ENCODE assay signal across 14 cellular contexts in genomic region chr6:3326179-3326971, GRCh38.
"Had no signal": no experiment of that assay in that cellular context is flagged by ENCODE, and none has a peak within 500 bp of the region (broad histone marks: within the 10 kb centered on the region; RNA-seq: fewer than 3 reads in every experiment).

No MANE protein-coding gene starts in this region.

- H3K4me3 ChIP-seq: body of pancreas, hepatocyte, left ventricle myocardium inferior, psoas muscle, tibial artery, vagina had no signal

- DNase-seq: activated CD4-positive, alpha-beta memory T cell treated with anti-CD3 and anti-CD28 coated beads, Interleukin-2, amount 10 ng/mL, durations not matched to agents 7 days and 5 days; activated CD4-positive, alpha-beta T cell treated with anti-CD3 and anti-CD28 coated beads for 4 hours; activated effector memory CD4-positive, alpha-beta T cell treated with Interleukin-2 at 50 U/mL for 16 hours; activated T-cell treated with anti-CD3 and anti-CD28 coated beads, Interleukin-2, amount 50 U/mL, for 4 hours; body of pancreas; effector memory CD4-positive, alpha-beta T cell; left ventricle myocardium inferior; psoas muscle; stimulated activated CD4-positive, alpha-beta T cell treated with anti-CD3 and anti-CD28 coated beads, Interleukin-2, amount 100 ng/mL, for 48 hours; stimulated activated naive B cell treated with anti-CD40 and anti-IgM and Interleukin-4, amounts not matched to agents 10 μg/mL and 1 μg/mL and 100 μg/mL, for 72 hours; T-helper 2 cell; tibial artery had no signal

- ATAC-seq: activated T-cell treated with anti-CD3 and anti-CD28 coated beads, Interleukin-2, amount 50 U/mL, for 4 hours; body of pancreas; psoas muscle; stimulated activated naive B cell treated with anti-CD40 and anti-IgM and Interleukin-4, amounts not matched to agents 10 μg/mL and 1 μg/mL and 100 μg/mL, for 72 hours had no signal

- H3K9me3 ChIP-seq: body of pancreas, left ventricle myocardium inferior, psoas muscle, tibial artery, vagina had no signal

- H3K27ac ChIP-seq: hepatocyte, left ventricle myocardium inferior, psoas muscle, tibial artery had no signal

- H3K36me3 ChIP-seq: left ventricle myocardium inferior, vagina had no signal

- H3K27me3 ChIP-seq: body of pancreas, hepatocyte, tibial artery, vagina had no signal

- H3K4me2 ChIP-seq: hepatocyte had no signal

- H2AFZ ChIP-seq: hepatocyte had no signal
